In the genomic region with DNA sequence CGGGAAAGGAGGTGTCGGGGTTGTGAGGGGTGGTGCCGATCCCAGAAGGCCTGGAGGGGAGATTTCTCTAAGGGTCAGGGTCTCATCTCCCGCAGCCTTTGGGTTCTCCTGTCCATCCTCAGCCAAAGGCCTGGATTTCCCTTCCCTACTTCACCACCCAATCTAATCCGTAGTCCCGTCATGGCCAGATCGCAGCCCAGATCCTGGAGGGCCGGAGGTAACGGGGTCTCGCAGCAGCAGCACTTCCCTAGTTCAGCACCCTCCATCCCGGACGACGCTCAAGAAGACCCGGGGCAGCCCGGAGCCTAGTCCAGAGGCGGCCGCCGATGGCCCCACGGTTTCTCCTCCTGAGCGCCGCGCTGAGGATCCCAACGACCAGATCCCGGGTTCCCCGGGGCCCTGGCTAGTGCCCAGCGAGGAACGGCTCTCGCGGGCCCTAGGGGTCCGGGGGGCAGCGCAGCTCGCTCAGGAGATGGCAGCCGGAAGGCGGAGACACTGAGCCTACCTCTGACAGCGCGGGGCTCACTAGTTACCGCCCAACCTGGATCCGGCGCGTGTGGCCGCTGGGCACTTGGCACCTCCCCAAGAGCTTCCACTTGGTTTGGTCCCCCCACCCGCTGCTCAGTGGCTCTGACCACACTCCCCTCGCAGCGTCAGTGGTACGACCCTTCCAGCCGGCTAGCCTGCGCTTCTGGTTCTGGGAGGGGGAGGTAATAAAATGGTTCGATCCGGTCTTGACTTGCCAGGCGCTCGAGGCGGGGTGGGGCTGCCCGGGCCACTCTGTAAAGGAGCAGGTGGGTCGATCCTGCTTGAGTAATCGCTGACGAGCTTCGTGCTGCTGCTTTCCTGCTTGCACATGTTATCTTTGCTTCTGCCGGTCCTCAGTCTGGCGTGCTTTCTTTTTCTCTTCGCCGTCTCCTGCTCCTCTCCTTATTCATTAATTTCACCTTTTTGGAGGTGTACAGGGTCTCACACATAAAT, we compare ENCODE assay signal across 8 cellular contexts. TPM values are rescaled to one million over a fixed set of nuclear protein-coding genes. Genes with fewer than 3 reads are reported as not detected.
DNase-seq lines count a peak whose midpoint lies in the region; ATAC-seq, FAIRE-seq and TF ChIP-seq lines count a peak whose summit lies in the region.

No MANE protein-coding gene starts in this region.

- H3K4me3 ChIP-seq in H1 (ENCODE audit: extremely low read depth in 1 of 4, insufficient read depth in 2 of 4, low read depth in 3 of 4, low read length in 4 of 4) = peak overlapping the region; percentile 32 to 58 (median 41); a peak in 7 of 8 replicates
- peak overlapping the region; percentile 11 for H3K4me3 ChIP-seq in mesodermal cell (ENCODE audit: extremely low read depth, insufficient read depth, low read length, poor library complexity, severe bottlenecking)

- POLR2A ChIA-PET in H1 (lab: Charles Lee; ENCODE audit: partially characterized antibody) = interaction anchor here (0.9 to 1.2 kb wide), 3 partner anchors 11 to 84 kb away, joined by 3 to 6 read pairs (median 4); no protein-coding TSS in a partner anchor

- no peaks in the 10 kb centered on the region for H3K79me2 ChIP-seq in H1 (ENCODE audit: control insufficient read depth in 1 of 2, insufficient read depth in 2 of 2, low read length in 2 of 2)

- WGBS in H1 (ENCODE audit: extremely low coverage in 1 of 2, insufficient coverage in 1 of 2, insufficient read length in 1 of 2, insufficient replicate concordance in 2 of 2, low coverage in 1 of 2, low lambda C conversion rate in 2 of 2, missing lambda C conversion rate in 1 of 2), 2 experiments = 7% methylated on average over 22 of the region's 61 CpGs; no CpG with 5 or more reads in 1 of the 2 experiments
- 7 to 12% methylated on average over 15 to 44 of the region's 61 CpGs for WGBS in mesodermal cell (ENCODE audit: insufficient coverage in 2 of 2), 2 experiments

- CTCF ChIA-PET in H1 (lab: Charles Lee; ENCODE audit: partially characterized antibody) = interaction anchor here (0.8 to 5.0 kb wide), 3 partner anchors 18 to 39 kb away, joined by 3 to 14 read pairs (median 3); no protein-coding TSS in a partner anchor

- TF ChIP-seq CTCF in H1 (IDR thresholded peaks at IDR 0.05; ENCODE audit: control extremely low read depth in 1 of 3, insufficient read depth in 1 of 3, low read depth in 1 of 3, low read length in 3 of 3) = peak in 2 of 3 experiments; percentile 21 to 37; a peak in 3 of 4 replicates

- FAIRE-seq in H1 (lab: Jason Lieb, UNC) = peak; percentile 28

- no peak overlapping the region for H2BK120ac ChIP-seq in H1 (replicated peaks; ENCODE audit: low read depth, low read length)

- no peak overlapping the region for H2BK20ac ChIP-seq in H1 (ENCODE audit: low read length)

- H3K14ac ChIP-seq in H1 (ENCODE audit: insufficient read length) = no peak overlapping the region

- no peak overlapping the region for H2BK12ac ChIP-seq in H1 (ENCODE audit: low read depth, low read length)

- H3K4me1 ChIP-seq in H1 (replicated peaks in 1 of 4; ENCODE audit: control insufficient read depth in 3 of 4, insufficient read depth in 4 of 4, low read length in 3 of 4) (peaks cover 0 to 12% (median 4%) of the 10 kb centered on the region in 4 experiments; a peak in 4 of 7 replicates), mesodermal cell (ENCODE audit: control insufficient read depth, insufficient read depth, low read length, poor library complexity, severe bottlenecking) (peaks cover 2% of the 10 kb centered on the region)

- H3K56ac ChIP-seq in H1 (replicated peaks; ENCODE audit: insufficient read length, low read depth, low read length) = no peak overlapping the region

- peak; percentile 34 for ATAC-seq in HG02938 (IDR thresholded peaks at IDR 0.05; ENCODE audit: unreplicated experiment)

- H3K23ac ChIP-seq in H1 (ENCODE audit: insufficient read length) = no peak overlapping the region

- no peaks in the 10 kb centered on the region for H3K79me1 ChIP-seq in H1 (ENCODE audit: low read depth, low read length)

- H2BK5ac ChIP-seq in H1 (ENCODE audit: low read depth, low read length) = no peak overlapping the region

- H2BK15ac ChIP-seq in H1 (ENCODE audit: low read length) = no peak overlapping the region

- H3K27me3 ChIP-seq in H1 (replicated peaks in 1 of 4; ENCODE audit: control insufficient read depth in 3 of 4, extremely low read depth in 1 of 4, insufficient read depth in 3 of 4, low read length in 3 of 4) = peaks cover 0 to 8% (median 4%) of the 10 kb centered on the region in 4 experiments; a peak in 4 of 7 replicates

- no peak overlapping the region for H3K9ac ChIP-seq in H1 (replicated peaks in 1 of 4; ENCODE audit: extremely low read depth in 1 of 4, low read depth in 3 of 4, low read length in 3 of 4)

- no peak overlapping the region for H4K8ac ChIP-seq in H1 (ENCODE audit: extremely low read depth, insufficient read depth, low read length)

- peak in 1 of 2 experiments; percentile 99; a peak in 2 of 3 replicates for TF ChIP-seq EP300 in H1 (IDR thresholded peaks at IDR 0.05; ENCODE audit: borderline replicate concordance in 1 of 2, low read depth in 2 of 2, low read length in 2 of 2)

- no peaks in the 10 kb centered on the region for H4K20me1 ChIP-seq in H1 (replicated peaks in 1 of 2; ENCODE audit: control insufficient read depth in 1 of 2, insufficient read depth in 2 of 2, low read length in 2 of 2)

- no peak overlapping the region for H3K27ac ChIP-seq in H1 (ENCODE audit: low read depth, low read length)
- H3K27ac ChIP-seq in mesodermal cell (ENCODE audit: low read depth, low read length, severe bottlenecking) = peak overlapping the region; percentile 69

- H4K91ac ChIP-seq in H1 (replicated peaks; ENCODE audit: insufficient read length, low read length) = peak overlapping the region; percentile 40

- no peaks in the 10 kb centered on the region for H3K36me3 ChIP-seq in H1 (ENCODE audit: control insufficient read depth in 2 of 4, insufficient read depth in 4 of 4, low read length in 3 of 4)
- H3K36me3 ChIP-seq in mesodermal cell (ENCODE audit: control insufficient read depth, insufficient read depth, low read length) = no peaks in the 10 kb centered on the region

- H3K18ac ChIP-seq in H1 (ENCODE audit: extremely low read depth, low read length) = no peak overlapping the region; the same call in 1 of the 2 replicates

- no peaks in the 10 kb centered on the region for H3K9me3 ChIP-seq in H1 (ENCODE audit: insufficient read depth in 2 of 2, low read depth in 1 of 2, low read length in 1 of 2)
- H3K9me3 ChIP-seq in mesodermal cell (ENCODE audit: control insufficient read depth, low read length) = no peaks in the 10 kb centered on the region

- peak; percentile 2 to 23; a peak in 2 of 4 replicates for TF ChIP-seq RAD21 in H1 (IDR thresholded peaks at IDR 0.05 in 1 of 2, conservative IDR thresholded peaks at IDR 0.05 in 1 of 2; ENCODE audit: low read depth in 2 of 2, low read length in 2 of 2)

- no peak overlapping the region for H2AFZ ChIP-seq in H1 (ENCODE audit: low read length)

- DNase-seq in EH (ENCODE audit: low read depth) (peak; percentile 63), NCI-H69 (lab: John Stamatoyannopoulos, UW) (peak; percentile 97), H1 (ENCODE audit: low read depth in 1 of 2, low spot score in 2 of 2) (peak; percentile 81 to 83), NCI-H2081 treated with DMSO at 0.1 percent for 48 hours (lab: John Stamatoyannopoulos, UW) (no peak)
- DNase-seq in activated CD8-positive, alpha-beta memory T cell treated with anti-CD3 and anti-CD28 coated beads, Interleukin-2, amount 50 U/mL, for 1 hour (ENCODE audit: extremely low read depth) = peak; percentile 52
- peak; percentile 79 for DNase-seq in stimulated activated CD8-positive, alpha-beta memory T cell treated with anti-CD3 and anti-CD28 coated beads, Interleukin-4, amount 100 ng/mL, for 48 hours

- peak overlapping the region; percentile 69 for H3K4ac ChIP-seq in H1 (replicated peaks; ENCODE audit: insufficient read length, low read depth, low read length)

- no peak for TF ChIP-seq POLR2A in H1 (IDR thresholded peaks at IDR 0.05; ENCODE audit: control extremely low read depth in 1 of 2, low read depth in 2 of 2, low read length in 2 of 2)

- H3K23me2 ChIP-seq in H1 (ENCODE audit: low read depth, low read length) = peaks cover 9% of the 10 kb centered on the region; the same call in 1 of the 2 replicates

- H3K4me2 ChIP-seq in H1 (ENCODE audit: insufficient read depth in 1 of 2, low read depth in 2 of 2, low read length in 2 of 2) = peak overlapping the region; percentile 72 to 89

- H2AK5ac ChIP-seq in H1 (ENCODE audit: low read depth, low read length) = 0 out of 2 replicates have a peak overlapping the region, but pooled peaks have one; percentile 17

- no peak overlapping the region for H4K5ac ChIP-seq in H1 (ENCODE audit: insufficient read length, low read depth, low read length)

RNA-seq across cellular contexts. Expression of gene MAGIX, which starts 3.6 kb away (rescaled TPM):
- 0.37 and 0.46 TPM in 2 replicates for total RNA-seq in H1 (2021; fragmentation: NEBNext Ultra II Directional; extraction: Animal tissue kit (Norgen Biotek cat#: 25700))
- 1.1 and 1.9 TPM in 2 replicates for polyA plus RNA-seq in H1 (2011; rRNA removed)
- 0.97 TPM for polyA plus RNA-seq in H1 (2011; cell fraction: cytosol; rRNA removed)
- polyA plus RNA-seq in H1 (2011; cell fraction: nucleus; rRNA removed) = 1.9 TPM
- polyA plus RNA-seq in H1 (2012, experiment 1 of 2) = 0.42 to 0.62 TPM (median 0.58 TPM) in 4 replicates
- polyA plus RNA-seq in H1 (2012, experiment 2 of 2) = 1.0 TPM
- polyA plus RNA-seq in H1 (2013, experiment 1 of 2) = 0.32 TPM
- polyA plus RNA-seq in H1 (2013, experiment 2 of 2) = 0.53 TPM
- 0.09 and 0.15 TPM in 2 replicates for polyA minus RNA-seq in H1 (2011; rRNA and poly(A)+ RNA removed)
- polyA minus RNA-seq in H1 (2011; cell fraction: cytosol; rRNA and poly(A)+ RNA removed) = not detected
- polyA minus RNA-seq in H1 (2011; cell fraction: nucleus; rRNA and poly(A)+ RNA removed) = 1.2 TPM
- polyA plus RNA-seq in mesodermal cell (2013, experiment 1 of 2) = 0.92 TPM
- 0.51 TPM for polyA plus RNA-seq in mesodermal cell (2013, experiment 2 of 2)

RNA-seq across cellular contexts. Expression of gene PLP2, which starts 5.5 kb away (rescaled TPM):
- total RNA-seq in H1 (2021; fragmentation: NEBNext Ultra II Directional; extraction: Animal tissue kit (Norgen Biotek cat#: 25700)) = 9.0 and 10.3 TPM in 2 replicates
- 23.4 and 25.6 TPM in 2 replicates for polyA plus RNA-seq in H1 (2011; rRNA removed)
- 14.0 TPM for polyA plus RNA-seq in H1 (2011; cell fraction: cytosol; rRNA removed)
- 8.6 TPM for polyA plus RNA-seq in H1 (2011; cell fraction: nucleus; rRNA removed)
- 14.3 to 18.4 TPM (median 15.5 TPM) in 4 replicates for polyA plus RNA-seq in H1 (2012, experiment 1 of 2)
- 16.9 TPM for polyA plus RNA-seq in H1 (2012, experiment 2 of 2)
- 31.9 TPM for polyA plus RNA-seq in H1 (2013, experiment 1 of 2)
- polyA plus RNA-seq in H1 (2013, experiment 2 of 2) = 39.0 TPM
- polyA minus RNA-seq in H1 (2011; rRNA and poly(A)+ RNA removed) = 7.6 and 10.2 TPM in 2 replicates
- 8.1 TPM for polyA minus RNA-seq in H1 (2011; cell fraction: cytosol; rRNA and poly(A)+ RNA removed)
- polyA minus RNA-seq in H1 (2011; cell fraction: nucleus; rRNA and poly(A)+ RNA removed) = 2.0 TPM
- 12.6 TPM for polyA plus RNA-seq in mesodermal cell (2013, experiment 1 of 2)
- polyA plus RNA-seq in mesodermal cell (2013, experiment 2 of 2) = 10.8 TPM

RNA-seq across cellular contexts. Expression of gene PRICKLE3, which starts 20.0 kb away (rescaled TPM):
- 8.4 and 10.6 TPM in 2 replicates for total RNA-seq in H1 (2021; fragmentation: NEBNext Ultra II Directional; extraction: Animal tissue kit (Norgen Biotek cat#: 25700))
- polyA plus RNA-seq in H1 (2011; rRNA removed) = 9.1 and 15.1 TPM in 2 replicates
- 5.4 TPM for polyA plus RNA-seq in H1 (2011; cell fraction: cytosol; rRNA removed)
- polyA plus RNA-seq in H1 (2011; cell fraction: nucleus; rRNA removed) = 16.0 TPM
- 9.0 to 13.6 TPM (median 12.4 TPM) in 4 replicates for polyA plus RNA-seq in H1 (2012, experiment 1 of 2)
- 12.3 TPM for polyA plus RNA-seq in H1 (2012, experiment 2 of 2)
- 5.5 TPM for polyA plus RNA-seq in H1 (2013, experiment 1 of 2)
- polyA plus RNA-seq in H1 (2013, experiment 2 of 2) = 5.2 TPM
- polyA minus RNA-seq in H1 (2011; rRNA and poly(A)+ RNA removed) = 5.5 and 6.8 TPM in 2 replicates
- polyA minus RNA-seq in H1 (2011; cell fraction: cytosol; rRNA and poly(A)+ RNA removed) = 8.3 TPM
- 11.0 TPM for polyA minus RNA-seq in H1 (2011; cell fraction: nucleus; rRNA and poly(A)+ RNA removed)
- 10.9 TPM for polyA plus RNA-seq in mesodermal cell (2013, experiment 1 of 2)
- polyA plus RNA-seq in mesodermal cell (2013, experiment 2 of 2) = 9.8 TPM

RNA-seq across cellular contexts. Expression of gene SYP, which starts 33.8 kb away (rescaled TPM):
- total RNA-seq in H1 (2021; fragmentation: NEBNext Ultra II Directional; extraction: Animal tissue kit (Norgen Biotek cat#: 25700)) = 10.2 and 10.8 TPM in 2 replicates
- 4.3 and 7.2 TPM in 2 replicates for polyA plus RNA-seq in H1 (2011; rRNA removed)
- 5.8 TPM for polyA plus RNA-seq in H1 (2011; cell fraction: cytosol; rRNA removed)
- 7.7 TPM for polyA plus RNA-seq in H1 (2011; cell fraction: nucleus; rRNA removed)
- 10.7 to 13.8 TPM (median 12.0 TPM) in 4 replicates for polyA plus RNA-seq in H1 (2012, experiment 1 of 2)
- 10.9 TPM for polyA plus RNA-seq in H1 (2012, experiment 2 of 2)
- polyA plus RNA-seq in H1 (2013, experiment 1 of 2) = 8.1 TPM
- polyA plus RNA-seq in H1 (2013, experiment 2 of 2) = 8.3 TPM
- 4.7 and 8.7 TPM in 2 replicates for polyA minus RNA-seq in H1 (2011; rRNA and poly(A)+ RNA removed)
- polyA minus RNA-seq in H1 (2011; cell fraction: cytosol; rRNA and poly(A)+ RNA removed) = 4.3 TPM
- polyA minus RNA-seq in H1 (2011; cell fraction: nucleus; rRNA and poly(A)+ RNA removed) = 3.1 TPM
- polyA plus RNA-seq in mesodermal cell (2013, experiment 1 of 2) = 1.4 TPM
- polyA plus RNA-seq in mesodermal cell (2013, experiment 2 of 2) = 1.1 TPM

RNA-seq across cellular contexts. Expression of gene GPKOW, which starts 42.7 kb away (rescaled TPM):
- 16.8 and 17.9 TPM in 2 replicates for total RNA-seq in H1 (2021; fragmentation: NEBNext Ultra II Directional; extraction: Animal tissue kit (Norgen Biotek cat#: 25700))
- 11.9 and 14.0 TPM in 2 replicates for polyA plus RNA-seq in H1 (2011; rRNA removed)
- 22.1 TPM for polyA plus RNA-seq in H1 (2011; cell fraction: cytosol; rRNA removed)
- 14.3 TPM for polyA plus RNA-seq in H1 (2011; cell fraction: nucleus; rRNA removed)
- 17.1 to 21.3 TPM (median 20.4 TPM) in 4 replicates for polyA plus RNA-seq in H1 (2012, experiment 1 of 2)
- 9.8 TPM for polyA plus RNA-seq in H1 (2012, experiment 2 of 2)
- polyA plus RNA-seq in H1 (2013, experiment 1 of 2) = 9.7 TPM
- polyA plus RNA-seq in H1 (2013, experiment 2 of 2) = 10.5 TPM
- polyA minus RNA-seq in H1 (2011; rRNA and poly(A)+ RNA removed) = 12.1 and 12.5 TPM in 2 replicates
- polyA minus RNA-seq in H1 (2011; cell fraction: cytosol; rRNA and poly(A)+ RNA removed) = 9.2 TPM
- 4.7 TPM for polyA minus RNA-seq in H1 (2011; cell fraction: nucleus; rRNA and poly(A)+ RNA removed)
- 26.7 TPM for polyA plus RNA-seq in mesodermal cell (2013, experiment 1 of 2)
- 24.6 TPM for polyA plus RNA-seq in mesodermal cell (2013, experiment 2 of 2)
